In genomic region chr9:94639045-94639995, GRCh38 we compare ENCODE assay signal across 9 cellular contexts. TPM values are rescaled to one million over a fixed set of nuclear protein-coding genes. Genes with fewer than 3 reads are reported as not detected.
DNase-seq lines count a peak whose midpoint lies in the region; ATAC-seq and TF ChIP-seq lines count a peak whose summit lies in the region.
"Had no signal": no experiment of that assay in that cellular context is flagged by ENCODE, and none has a peak within 500 bp of the region (broad histone marks: within the 10 kb centered on the region; RNA-seq: fewer than 3 reads in every experiment).

Gene FBP1, minus strand, starts transcription at chr9:94639518. Its CDS starts 208 bp downstream, at chr9:94639310.

- H3K9me3 ChIP-seq in neuronal stem cell (replicated peaks in 1 of 2; ENCODE audit: control insufficient read depth in 2 of 2, insufficient read depth in 1 of 2, low read depth in 1 of 2, low read length in 2 of 2) (peaks cover 0 to 3% of the 10 kb centered on the region in 2 donors), vagina (no peaks in the 10 kb centered on the region)

- H3K27ac ChIP-seq in neuronal stem cell (replicated peaks; ENCODE audit: low read length) (no peak within 1 kb of the TSS), vagina (no peak within 1 kb of the TSS)

- H2BK15ac ChIP-seq in neuronal stem cell (ENCODE audit: low read length): peak within 1 kb of the TSS; percentile 35

- H2BK5ac ChIP-seq in neuronal stem cell (ENCODE audit: low read length): peak within 1 kb of the TSS; percentile 93

- H3K79me1 ChIP-seq in neuronal stem cell (ENCODE audit: low read depth, low read length): no peaks in the 10 kb centered on the region

- no peak within 1 kb of the TSS for H4K91ac ChIP-seq in neuronal stem cell (ENCODE audit: low read depth, low read length, poor library complexity)

- no peak for TF ChIP-seq POLR2A in vagina (IDR thresholded peaks at IDR 0.05)

- H3K4me3 ChIP-seq in fibroblast of villous mesenchyme (ENCODE audit: low read depth, low read length) (peak within 1 kb of the TSS; percentile 55), neuronal stem cell (ENCODE audit: low read length in 2 of 2) (peak within 1 kb of the TSS; percentile 41 to 80), vagina (peak within 1 kb of the TSS; percentile 50 to 64)

- peak within 1 kb of the TSS; percentile 11 for H2AK5ac ChIP-seq in neuronal stem cell (ENCODE audit: low read depth, low read length)

- peaks cover 7 to 66% (median 33%) of the 10 kb centered on the region in 3 experiments for H3K27me3 ChIP-seq in neuronal stem cell (ENCODE audit: control insufficient read depth in 3 of 3, insufficient read depth in 3 of 3, low read depth in 1 of 3, low read length in 3 of 3)
- H3K27me3 ChIP-seq in vagina: no peaks in the 10 kb centered on the region

- peak within 1 kb of the TSS; percentile 78 for H3K9ac ChIP-seq in neuronal stem cell (ENCODE audit: low read depth, low read length, poor library complexity)

- peak within 1 kb of the TSS; percentile 100 for H3K4me2 ChIP-seq in neuronal stem cell (ENCODE audit: insufficient read depth, low read length, poor library complexity, severe bottlenecking)

- H2BK12ac ChIP-seq in neuronal stem cell (ENCODE audit: low read length): peak within 1 kb of the TSS; percentile 66

- ATAC-seq in GM18858 (IDR thresholded peaks at IDR 0.05; ENCODE audit: unreplicated experiment) (peak; percentile 42), HG03342 (IDR thresholded peaks at IDR 0.05; ENCODE audit: unreplicated experiment) (no peak)

- WGBS in neuronal stem cell (ENCODE audit: extremely low coverage in 2 of 2, insufficient read length in 2 of 2, insufficient replicate concordance in 1 of 2), 2 donors: no CpG with 5 or more reads among the region's 80 CpGs

- no peak within 1 kb of the TSS for H3K4ac ChIP-seq in neuronal stem cell (ENCODE audit: low read length)

- H4K8ac ChIP-seq in neuronal stem cell (ENCODE audit: low read depth, low read length): no peak within 1 kb of the TSS

- peak within 1 kb of the TSS; percentile 88 for H3K18ac ChIP-seq in neuronal stem cell (ENCODE audit: low read length)

- H3K14ac ChIP-seq in neuronal stem cell (ENCODE audit: low read length): peak within 1 kb of the TSS; percentile 39

- intact Hi-C loops in vagina (cut with DNase I): no loop called here

- H2BK120ac ChIP-seq in neuronal stem cell (ENCODE audit: low read depth, low read length): no peak within 1 kb of the TSS

- TF ChIP-seq CTCF in fibroblast of villous mesenchyme (IDR thresholded peaks at IDR 0.05; ENCODE audit: insufficient read depth, low read depth, low read length) (no peak), vagina (IDR thresholded peaks at IDR 0.05) (no peak)

- H3K36me3 ChIP-seq in neuronal stem cell (replicated peaks in 1 of 2; ENCODE audit: control insufficient read depth in 2 of 2, insufficient read depth in 2 of 2, low read length in 2 of 2) (no peaks in the 10 kb centered on the region), vagina (no peaks in the 10 kb centered on the region)

- peak within 1 kb of the TSS; percentile 91 for H2AFZ ChIP-seq in neuronal stem cell (ENCODE audit: low read length)

- DNase-seq in NCI-H1092 (lab: John Stamatoyannopoulos, UW) (peak; percentile 16), activated T-helper 1 cell treated with Interleukin-2 at 50 U/mL for 16 hours (ENCODE audit: low read depth) (peak; percentile 13), fibroblast of villous mesenchyme (ENCODE audit: low read depth) (peak; percentile 38), neuronal stem cell (ENCODE audit: low spot score) (no peak), vagina (ENCODE audit: extremely low spot score in 2 of 2) (no peak), NCI-H1436 (lab: John Stamatoyannopoulos, UW) (no peak)

- H3K23ac ChIP-seq in neuronal stem cell (ENCODE audit: low read depth, low read length, poor library complexity): peak within 1 kb of the TSS; percentile 68

- peaks cover 3 to 6% of the 10 kb centered on the region in 2 donors for H3K4me1 ChIP-seq in neuronal stem cell (ENCODE audit: control insufficient read depth in 2 of 2, insufficient read depth in 1 of 2, low read depth in 1 of 2, low read length in 2 of 2)
- peaks cover 9% of the 10 kb centered on the region for H3K4me1 ChIP-seq in vagina

RNA-seq across cellular contexts. Expression of gene FBP1, which starts in this region (rescaled TPM):
- total RNA-seq in fibroblast of villous mesenchyme (not detected in 2 replicates), vagina (1.7 TPM)
- 0.45 TPM for polyA plus RNA-seq in neuronal stem cell (2013, experiment 1 of 2)
- polyA plus RNA-seq in neuronal stem cell (2013, experiment 2 of 2): 0.43 TPM
- total RNA-seq: RPMI7951 had no signal

Comparison
In these comparisons a context has a peak if more than half of its experiments do, and no peak if none do; other contexts are left out.
1. Peak in DNase-seq and H3K4me3 ChIP-seq in fibroblast of villous mesenchyme; RNA of the gene not detected or under 1 TPM.
2. DNase-seq: peak in NCI-H1092 (single experiment) and activated T-helper 1 cell treated with Interleukin-2 at 50 U/mL for 16 hours (single experiment); none in neuronal stem cell (single experiment), vagina (0 of 2) and NCI-H1436 (single experiment).
3. Peak in every context shown above with its lines, with median percentiles within 50 percentile points of each other: H3K4me3 ChIP-seq.